Comparison of ENCODE assay signal across 9 cellular contexts in genomic region chr17:42617956-42618431, GRCh38. TPM values are rescaled to one million over a fixed set of nuclear protein-coding genes. Genes with fewer than 3 reads are reported as not detected.
DNase-seq lines count a peak whose midpoint lies in the region; ATAC-seq and TF ChIP-seq lines count a peak whose summit lies in the region.
"Had no signal": no experiment of that assay in that cellular context is flagged by ENCODE, and none has a peak within 500 bp of the region (broad histone marks: within the 10 kb centered on the region; RNA-seq: fewer than 3 reads in every experiment).

No MANE protein-coding gene starts in this region.

- CTCF ChIA-PET in activated CD4-positive, alpha-beta T cell treated with anti-CD3 and anti-CD28 coated beads for 36 hours (lab: Charles Lee): interaction anchor here (0.5 to 1.2 kb wide), 3 partner anchors 10 to 29 kb away, joined by 3 to 4 read pairs (median 3); no protein-coding TSS in a partner anchor

- H3K9me3 ChIP-seq in OCI-LY1 (ENCODE audit: low read length) (no peaks in the 10 kb centered on the region), left lung (no peaks in the 10 kb centered on the region)
- H3K9me3 ChIP-seq: ascending aorta had no signal

- H3K36me3 Mint-ChIP-seq in activated CD4-positive, alpha-beta T cell treated with anti-CD3 and anti-CD28 coated beads for 36 hours (ENCODE audit: low read depth): peaks cover 23% of the 10 kb centered on the region

- no peaks in the 10 kb centered on the region for H3K27me3 Mint-ChIP-seq in activated CD4-positive, alpha-beta T cell treated with anti-CD3 and anti-CD28 coated beads for 36 hours

- H3K4ac ChIP-seq in mesendoderm (ENCODE audit: low read depth, low read length): no peak overlapping the region

- POLR2A ChIA-PET in activated CD4-positive, alpha-beta T cell treated with anti-CD3 and anti-CD28 coated beads for 36 hours (lab: Charles Lee): interaction anchor here (0.8 kb wide), 1 partner anchor 9 kb away, joined by 3 read pairs; no protein-coding TSS in a partner anchor

- no peaks in the 10 kb centered on the region for H4K20me1 ChIP-seq in OCI-LY1 (ENCODE audit: insufficient read depth, low read length)

- H3K27ac ChIP-seq in OCI-LY1 (ENCODE audit: low read depth, low read length, poor library complexity, severe bottlenecking): peak overlapping the region; percentile 26
- no peak overlapping the region for H3K27ac ChIP-seq in mesendoderm (ENCODE audit: low read depth, low read length)
- H3K27ac ChIP-seq in substantia nigra (ENCODE audit: low read depth, low read length, poor library complexity, severe bottlenecking): no peak overlapping the region
- H3K27ac ChIP-seq in left lung: no peak overlapping the region
- H3K27ac ChIP-seq: ascending aorta had no signal

- no peak overlapping the region for H2BK5ac ChIP-seq in mesendoderm (ENCODE audit: low read length)

- no peaks in the 10 kb centered on the region for H3F3A ChIP-seq in OCI-LY1 (ENCODE audit: insufficient read depth, low read length)

- H2AFZ ChIP-seq in OCI-LY1 (ENCODE audit: low read length): no peak overlapping the region

- no peak overlapping the region for H2BK15ac ChIP-seq in mesendoderm (replicated peaks; ENCODE audit: low read depth)

- peak; percentile 31 for ATAC-seq in GM21576 (IDR thresholded peaks at IDR 0.05; ENCODE audit: unreplicated experiment)
- ATAC-seq in left lung: no peak
- ATAC-seq in activated CD4-positive, alpha-beta T cell treated with anti-CD3 and anti-CD28 coated beads for 36 hours: no peak

- no peak overlapping the region for H3K23ac ChIP-seq in mesendoderm (ENCODE audit: low read length)

- H3K4me1 Mint-ChIP-seq in activated CD4-positive, alpha-beta T cell treated with anti-CD3 and anti-CD28 coated beads for 36 hours: no peaks in the 10 kb centered on the region

- in situ Hi-C loops in GM13977 (cut with MboI; ENCODE audit: low pct_unique_long_range_greater_than_20kb, low sequenced_read_pairs, unreplicated experiment): loop anchor here (10.0 kb wide), 1 partner anchor 47 kb away; no protein-coding TSS in a partner anchor

- H3K9ac ChIP-seq in OCI-LY1 (ENCODE audit: low read length) (no peak overlapping the region), mesendoderm (ENCODE audit: low read length) (no peak overlapping the region)

- no peak overlapping the region for H2BK120ac ChIP-seq in mesendoderm (ENCODE audit: low read depth, low read length)

- H3K4me3 Mint-ChIP-seq in activated CD4-positive, alpha-beta T cell treated with anti-CD3 and anti-CD28 coated beads for 36 hours: no peak overlapping the region

- no peak overlapping the region for H4K5ac ChIP-seq in mesendoderm (ENCODE audit: low read length)

- no peak overlapping the region for H3K56ac ChIP-seq in mesendoderm (ENCODE audit: low read length)

- H2AK5ac ChIP-seq in mesendoderm (ENCODE audit: low read length): no peak overlapping the region

- intact Hi-C loops in left lung (cut with DNase I): no loop called here
- intact Hi-C loops in activated CD4-positive, alpha-beta T cell treated with anti-CD3 and anti-CD28 coated beads for 36 hours (cut with DNase I, micrococcal nuclease): no loop called here

- no peak overlapping the region for H3K27ac Mint-ChIP-seq in activated CD4-positive, alpha-beta T cell treated with anti-CD3 and anti-CD28 coated beads for 36 hours

- H3K18ac ChIP-seq in mesendoderm (ENCODE audit: low read length): no peak overlapping the region

- H3K4me3 ChIP-seq in OCI-LY1 (ENCODE audit: low read depth, low read length, poor library complexity, severe bottlenecking) (no peak overlapping the region), mesendoderm (ENCODE audit: low read length) (no peak overlapping the region), left lung (no peak overlapping the region)
- H3K4me3 ChIP-seq: ascending aorta had no signal

- H3K4me1 ChIP-seq in OCI-LY1 (ENCODE audit: insufficient read depth, low read length, severe bottlenecking) (peaks cover 11% of the 10 kb centered on the region), mesendoderm (ENCODE audit: control insufficient read depth, low read depth, low read length) (no peaks in the 10 kb centered on the region), left lung (no peaks in the 10 kb centered on the region)

- no peak overlapping the region for H4K8ac ChIP-seq in mesendoderm (ENCODE audit: low read depth, low read length)

- H3K4me2 ChIP-seq in OCI-LY1 (ENCODE audit: low read length) (no peak overlapping the region), mesendoderm (ENCODE audit: low read length) (no peak overlapping the region)

- WGBS in mesendoderm (ENCODE audit: extremely low coverage, insufficient coverage, low lambda C conversion rate): no CpG with 5 or more reads among the region's 4 CpGs

- H3K36me3 ChIP-seq in OCI-LY1 (ENCODE audit: insufficient read depth, low read length): peaks cover 30% of the 10 kb centered on the region
- peaks cover 15% of the 10 kb centered on the region for H3K36me3 ChIP-seq in mesendoderm (ENCODE audit: control insufficient read depth, insufficient read depth, low read length)
- H3K36me3 ChIP-seq in left lung: peaks cover 0 to 32% of the 10 kb centered on the region in 2 donors

- no peak for TF ChIP-seq CTCF in GM13977 (IDR thresholded peaks at IDR 0.05; ENCODE audit: extremely low read depth, insufficient read depth, missing control alignments)
- TF ChIP-seq CTCF in OCI-LY1 (IDR thresholded peaks at IDR 0.05; ENCODE audit: low read length): no peak
- TF ChIP-seq CTCF in left lung (IDR thresholded peaks at IDR 0.05): no peak

- no peaks in the 10 kb centered on the region for H3K9me2 ChIP-seq in OCI-LY1 (ENCODE audit: low read depth, low read length)

- H3K27me3 ChIP-seq in OCI-LY1 (ENCODE audit: insufficient read depth, low read length): no peaks in the 10 kb centered on the region
- H3K27me3 ChIP-seq in mesendoderm (ENCODE audit: insufficient read depth, low read length, poor library complexity): no peaks in the 10 kb centered on the region
- H3K27me3 ChIP-seq in left lung: no peaks in the 10 kb centered on the region
- H3K27me3 ChIP-seq: ascending aorta had no signal

- no peaks in the 10 kb centered on the region for H3K79me2 ChIP-seq in OCI-LY1 (ENCODE audit: insufficient read depth, low read length)
- H3K79me2 ChIP-seq in mesendoderm (ENCODE audit: control insufficient read depth, insufficient read depth, low read length): no peaks in the 10 kb centered on the region

- H3K9me3 Mint-ChIP-seq in activated CD4-positive, alpha-beta T cell treated with anti-CD3 and anti-CD28 coated beads for 36 hours (ENCODE audit: low read depth): no peaks in the 10 kb centered on the region

- H3K79me1 ChIP-seq in mesendoderm (ENCODE audit: low read length): no peaks in the 10 kb centered on the region

- DNase-seq in GM13977 (ENCODE audit: low spot score) (peak; percentile 43), mesendoderm (peak; percentile 16), substantia nigra (lab: John Stamatoyannopoulos, UW) (no peak), left lung (no peak)
- DNase-seq in stimulated activated CD4-positive, alpha-beta T cell treated with anti-CD3 and anti-CD28 coated beads, Interleukin-12 subunit alpha, Interleukin-12 subunit beta, amount 100 ng/mL, for 4 hours: no peak
- no peak for DNase-seq in activated CD4-positive, alpha-beta T cell treated with anti-CD3 and anti-CD28 coated beads for 36 hours

RNA-seq across cellular contexts. Expression of gene TUBG1, which starts 8.5 kb away (rescaled TPM):
- 75.5 TPM for polyA plus RNA-seq in mesendoderm (2013, experiment 1 of 2)
- 75.7 TPM for polyA plus RNA-seq in mesendoderm (2013, experiment 2 of 2)
- total RNA-seq in left lung: 10 to 100 TPM; 42.6 to 63.2 TPM
- 100 to 1,000 TPM in 1 of 2 experiments, 10 to 100 TPM in 1; 76.1 to 102 TPM for total RNA-seq in activated CD4-positive, alpha-beta T cell treated with anti-CD3 and anti-CD28 coated beads for 36 hours

RNA-seq across cellular contexts. Expression of gene RETREG3, which starts 8.8 kb away (rescaled TPM):
- polyA plus RNA-seq in mesendoderm (2013, experiment 1 of 2): 16.6 TPM
- polyA plus RNA-seq in mesendoderm (2013, experiment 2 of 2): 16.7 TPM
- 10 to 100 TPM; 59.9 to 75.5 TPM for total RNA-seq in left lung
- total RNA-seq in activated CD4-positive, alpha-beta T cell treated with anti-CD3 and anti-CD28 coated beads for 36 hours: 10 to 100 TPM; 28.3 to 30.9 TPM

RNA-seq across cellular contexts. Expression of gene PSMC3IP, which starts 40.5 kb away (rescaled TPM):
- polyA plus RNA-seq in mesendoderm (2013, experiment 1 of 2): 26.0 TPM
- 26.0 TPM for polyA plus RNA-seq in mesendoderm (2013, experiment 2 of 2)
- 1 to 10 TPM; 6.5 to 7.7 TPM for total RNA-seq in left lung
- total RNA-seq in activated CD4-positive, alpha-beta T cell treated with anti-CD3 and anti-CD28 coated beads for 36 hours: 10 to 100 TPM; 27.0 to 28.9 TPM

RNA-seq across cellular contexts. Expression of gene TUBG2, which starts 41.1 kb away (rescaled TPM):
- 6.8 TPM for polyA plus RNA-seq in mesendoderm (2013, experiment 1 of 2)
- 7.1 TPM for polyA plus RNA-seq in mesendoderm (2013, experiment 2 of 2)
- total RNA-seq in left lung: 10 to 100 TPM; 13.1 to 19.5 TPM
- total RNA-seq in activated CD4-positive, alpha-beta T cell treated with anti-CD3 and anti-CD28 coated beads for 36 hours: 1 to 10 TPM; 9.0 to 9.2 TPM

RNA-seq across cellular contexts. Expression of gene MLX, which starts 51.1 kb away (rescaled TPM):
- 47.9 TPM for polyA plus RNA-seq in mesendoderm (2013, experiment 1 of 2)
- 45.7 TPM for polyA plus RNA-seq in mesendoderm (2013, experiment 2 of 2)
- total RNA-seq in left lung: 10 to 100 TPM; 56.3 to 73.7 TPM
- 10 to 100 TPM; 38.7 to 40.7 TPM for total RNA-seq in activated CD4-positive, alpha-beta T cell treated with anti-CD3 and anti-CD28 coated beads for 36 hours

Comparison
In these comparisons a context has a peak if more than half of its experiments do, and no peak if none do; other contexts are left out.
1. DNase-seq: peak in GM13977 (single experiment) and mesendoderm (single experiment); none in substantia nigra (0 of 49), stimulated activated CD4-positive, alpha-beta T cell treated with anti-CD3 and anti-CD28 coated beads, Interleukin-12 subunit alpha, Interleukin-12 subunit beta, amount 100 ng/mL, for 4 hours (single experiment), left lung (0 of 2) and activated CD4-positive, alpha-beta T cell treated with anti-CD3 and anti-CD28 coated beads for 36 hours (single experiment).